Comparison of ENCODE assay signal across 1 cellular context in the genomic region with DNA sequence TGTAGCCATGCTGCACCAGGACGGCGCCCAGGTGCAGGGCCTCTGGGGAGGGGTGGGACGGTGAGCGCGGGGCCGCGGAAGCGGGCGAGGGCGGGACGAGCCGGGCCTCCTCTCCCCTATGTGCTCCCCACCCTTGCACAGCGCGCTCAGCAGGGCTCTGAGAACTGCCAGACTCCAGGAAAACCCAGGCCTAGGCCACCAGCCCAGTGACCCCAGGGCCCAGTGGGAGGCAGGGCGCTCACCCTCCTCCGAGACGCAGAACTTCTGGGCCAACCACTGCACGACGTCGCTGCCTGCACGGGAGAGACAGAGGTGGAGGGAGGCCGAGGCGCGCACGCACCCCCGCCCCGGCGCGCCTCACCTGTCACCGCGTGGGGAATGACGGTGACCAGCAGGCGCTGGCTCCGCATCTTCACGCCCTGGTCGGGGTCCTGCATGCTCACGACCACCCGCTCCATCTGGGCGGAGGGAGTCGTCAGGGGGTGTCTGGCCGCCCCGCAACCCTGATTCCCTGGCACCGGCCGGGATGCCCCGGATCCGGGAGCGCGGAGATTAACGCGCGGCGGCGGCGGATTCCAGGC.
A peak's percentile ranks its signal among the peaks of the same experiment; 100 is the strongest.
TF ChIP-seq lines count a peak whose summit lies in the region.

No MANE protein-coding gene starts in this region.

TF ChIP-seq in H1, 55 proteins besides CTCF, POLR2A, EP300 and RAD21:
- TF ChIP-seq, protein P1, sequence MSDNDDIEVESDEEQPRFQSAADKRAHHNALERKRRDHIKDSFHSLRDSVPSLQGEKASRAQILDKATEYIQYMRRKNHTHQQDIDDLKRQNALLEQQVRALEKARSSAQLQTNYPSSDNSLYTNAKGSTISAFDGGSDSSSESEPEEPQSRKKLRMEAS (IDR thresholded peaks at IDR 0.05), result peak; percentile 27; the same call in 1 of the 2 replicates
- TF ChIP-seq, protein P2, sequence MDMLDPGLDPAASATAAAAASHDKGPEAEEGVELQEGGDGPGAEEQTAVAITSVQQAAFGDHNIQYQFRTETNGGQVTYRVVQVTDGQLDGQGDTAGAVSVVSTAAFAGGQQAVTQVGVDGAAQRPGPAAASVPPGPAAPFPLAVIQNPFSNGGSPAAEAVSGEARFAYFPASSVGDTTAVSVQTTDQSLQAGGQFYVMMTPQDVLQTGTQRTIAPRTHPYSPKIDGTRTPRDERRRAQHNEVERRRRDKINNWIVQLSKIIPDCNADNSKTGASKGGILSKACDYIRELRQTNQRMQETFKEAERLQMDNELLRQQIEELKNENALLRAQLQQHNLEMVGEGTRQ (IDR thresholded peaks at IDR 0.05; ENCODE audit: low read length), result no peak
- 0 out of 2 replicates have a peak, but pooled peaks have one; percentile 35 for TF ChIP-seq RBBP5 (IDR thresholded peaks at IDR 0.05; ENCODE audit: borderline replicate concordance, low read depth, low read length)
- TF ChIP-seq SIRT6 (IDR thresholded peaks at IDR 0.05; ENCODE audit: low read length), result no peak
- TF ChIP-seq EZH2 (IDR thresholded peaks at IDR 0.05; ENCODE audit: low read depth, low read length, severe bottlenecking), result peak; percentile 78
- peak; percentile 96 for TF ChIP-seq KDM4A (IDR thresholded peaks at IDR 0.05; ENCODE audit: low read depth, low read length, severe bottlenecking)
- peak; percentile 67 for TF ChIP-seq SUZ12 (IDR thresholded peaks at IDR 0.05; ENCODE audit: low read length)
